In genomic region chr5:160009591-160009989, GRCh38 we compare ENCODE assay signal across 8 cellular contexts. TPM values are rescaled to one million over a fixed set of nuclear protein-coding genes. Genes with fewer than 3 reads are reported as not detected.
DNase-seq lines count a peak whose midpoint lies in the region; ATAC-seq, FAIRE-seq and TF ChIP-seq lines count a peak whose summit lies in the region.

No MANE protein-coding gene starts in this region.

- no peaks in the 10 kb centered on the region for H3K27me3 ChIP-seq in K562 (ENCODE audit: control insufficient read depth in 2 of 2, insufficient read depth in 2 of 2, low read length in 2 of 2)

- peak overlapping the region; percentile 91 to 92 for H3K9ac ChIP-seq in K562 (ENCODE audit: insufficient read depth in 1 of 2, low read depth in 2 of 2, low read length in 2 of 2)

- peak overlapping the region; percentile 99; the same call in 1 of the 2 replicates for H2AFZ ChIP-seq in K562 (ENCODE audit: low read depth, low read length)

- no peaks in the 10 kb centered on the region for H3K27me3 Mint-ChIP-seq in memory B cell

- H3K36me3 Mint-ChIP-seq in memory B cell = peaks cover 5% of the 10 kb centered on the region

- FAIRE-seq in K562 (lab: Jason Lieb, UNC) = no peak

- no peak for TF ChIP-seq RAD21 in K562 (CRISPR knock-in tag; conservative IDR thresholded peaks at IDR 0.05 in 1 of 2, IDR thresholded peaks at IDR 0.05 in 1 of 2)

- TF ChIP-seq CTCF in K562 (IDR thresholded peaks at IDR 0.05 in 2 of 3, conservative IDR thresholded peaks at IDR 0.05 in 1 of 3; ENCODE audit: insufficient read depth in 2 of 3, low read depth in 1 of 3, low read length in 3 of 3) = no peak

- peaks cover 22% of the 10 kb centered on the region for H3K4me1 Mint-ChIP-seq in memory B cell

- POLR2A ChIA-PET in K562 (lab: Yijun Ruan, JAX) = interaction anchor here (0.7 to 2.5 kb wide), 4 partner anchors 9 to 187 kb away, joined by 3 to 23 read pairs (median 4); no protein-coding TSS in a partner anchor

- H3K27ac Mint-ChIP-seq in memory B cell = peak overlapping the region; percentile 96

- H3K9me3 Mint-ChIP-seq in memory B cell = no peaks in the 10 kb centered on the region

- H3K27ac ChIP-seq in K562 (ENCODE audit: extremely low read depth, low read depth, low read length) = peak overlapping the region; percentile 89

- DNase-seq in K562 (ENCODE audit: extremely low read depth in 1 of 4, low spot score in 3 of 4) = peak in 1 of 4 experiments; percentile 15
- no peak for DNase-seq in memory B cell (ENCODE audit: low spot score in 2 of 2)
- no peak for DNase-seq in AML-193 (lab: John Stamatoyannopoulos, UW)
- no peak for DNase-seq in hippocampal formation (lab: John Stamatoyannopoulos, UW)

- peaks cover 3% of the 10 kb centered on the region in 2 experiments; a peak in 3 of 5 replicates for H3K4me1 ChIP-seq in K562 (replicated peaks in 1 of 2; ENCODE audit: control insufficient read depth in 2 of 2, insufficient read depth in 2 of 2, low read length in 2 of 2)

- CTCF ChIA-PET in K562 (lab: Yijun Ruan, JAX; ENCODE audit: low intra/inter-chr PET ratio) = no interaction called here

- peaks cover 27% of the 10 kb centered on the region for H3K79me2 ChIP-seq in K562 (ENCODE audit: control insufficient read depth, insufficient read depth, low read length)

- H3K36me3 ChIP-seq in K562 (ENCODE audit: control insufficient read depth, insufficient read depth, low read length) = peaks cover 34% of the 10 kb centered on the region

- no peaks in the 10 kb centered on the region for H3K9me3 ChIP-seq in K562 (replicated peaks; ENCODE audit: control insufficient read depth, insufficient read depth, low read depth, low read length)

- WGBS in K562 (ENCODE audit: insufficient coverage, low coverage, missing lambda C conversion rate) = under 1% methylated on average over 11 of the region's 11 CpGs

- no peaks in the 10 kb centered on the region for H3K9me1 ChIP-seq in K562 (ENCODE audit: control insufficient read depth, insufficient read depth, low read length)

- in situ Hi-C loops in K562 (cut with MboI) = no loop called here

- H3K4me3 ChIP-seq in GM08714 (ENCODE audit: low read length) (peak overlapping the region; percentile 99), K562 (peak overlapping the region; percentile 88)

- intact Hi-C loops in K562 (cut with micrococcal nuclease) = no loop called here

- TF ChIP-seq POLR2A in K562 (conservative IDR thresholded peaks at IDR 0.05) = no peak

- H4K20me1 ChIP-seq in K562 (replicated peaks; ENCODE audit: control insufficient read depth, insufficient read depth, low read length) = no peaks in the 10 kb centered on the region

- BruUV-seq in K562 (replicated peaks; lab: Mats Ljungman, UMichigan) = no TSS peak

- ATAC-seq in HG03354 (IDR thresholded peaks at IDR 0.05; ENCODE audit: poor library complexity, severe bottlenecking, unreplicated experiment) (peak; percentile 20), K562 (peak; percentile 58), memory B cell (ENCODE audit: low read depth) (no peak), HG03196 (IDR thresholded peaks at IDR 0.05; ENCODE audit: unreplicated experiment) (no peak), GM21619 (IDR thresholded peaks at IDR 0.05; ENCODE audit: unreplicated experiment) (no peak)

- peak overlapping the region; percentile 92 for H3K4me3 Mint-ChIP-seq in memory B cell

- TF ChIP-seq EP300 in K562 (IDR thresholded peaks at IDR 0.05; ENCODE audit: low read length) = no peak

- H3K4me2 ChIP-seq in K562 (ENCODE audit: insufficient read depth, low read length) = peak overlapping the region; percentile 100

TF ChIP-seq in K562, 482 proteins besides CTCF, POLR2A, EP300 and RAD21:
- TF ChIP-seq RBFOX2 (IDR thresholded peaks at IDR 0.05; ENCODE audit: low read depth, low read length) = 0 out of 2 replicates have a peak, but pooled peaks have one; percentile 26
- TF ChIP-seq ZNF695 (CRISPR knock-in tag; IDR thresholded peaks at IDR 0.05) = no peak
- no peak for TF ChIP-seq ZBTB49 (CRISPR knock-in tag; IDR thresholded peaks at IDR 0.05; ENCODE audit: borderline replicate concordance)

RNA-seq across cellular contexts. Expression of gene TTC1, which starts 0.7 kb away (rescaled TPM):
- 13.2 and 19.2 TPM in 2 replicates for total RNA-seq in K562 (2011; cell fraction: chromatin; rRNA removed; ENCODE audit: low replicate concordance)
- total RNA-seq in K562 (2011; cell fraction: nucleolus; rRNA removed) = 6.5 and 9.9 TPM in 2 replicates
- total RNA-seq in K562 (2011; cell fraction: nucleoplasm; rRNA removed) = 12.8 and 15.0 TPM in 2 replicates
- total RNA-seq in K562 (2014; rRNA removed) (60.5 and 66.3 TPM in 2 replicates), K562 (2014; rRNA removed; fragmentation: Illumina TruSeq; extraction: Trizol) (83.0 and 97.2 TPM in 2 replicates), K562 (2015; rRNA removed; fragmentation: Illumina TruSeq; extraction: Trizol) (78.8 and 87.7 TPM in 2 replicates), K562 (2021) (52.6 and 55.0 TPM in 2 replicates)
- polyA plus RNA-seq in K562 (2011; rRNA removed) (35.3 and 51.9 TPM in 2 replicates), K562 (2014; fragmentation: Illumina TruSeq; extraction: Trizol) (109 and 130 TPM in 2 replicates), K562 (2014; fragmentation: Nextera tagmentation; extraction: Ambion mirVana) (100 to 1,000 TPM; 121 to 173 TPM), K562 (2014; rRNA removed) (83.3 and 98.4 TPM in 2 replicates)
- polyA plus RNA-seq in K562 (2011; cell fraction: cytosol; rRNA removed) = 27.0 and 34.0 TPM in 2 replicates
- 9.7 and 12.5 TPM in 2 replicates for polyA plus RNA-seq in K562 (2011; cell fraction: nucleus; rRNA removed)
- polyA plus RNA-seq in K562 (2012) = 66.6 and 72.0 TPM in 2 replicates
- polyA minus RNA-seq in K562 (2011; rRNA and poly(A)+ RNA removed) = 47.9 and 51.0 TPM in 2 replicates
- 15.5 and 16.9 TPM in 2 replicates for polyA minus RNA-seq in K562 (2011; cell fraction: cytosol; rRNA and poly(A)+ RNA removed)
- 5.8 and 10.2 TPM in 2 replicates for polyA minus RNA-seq in K562 (2011; cell fraction: nucleus; rRNA and poly(A)+ RNA removed)

Comparison
In these comparisons a context has a peak if more than half of its experiments do, and no peak if none do; other contexts are left out.
1. ATAC-seq: peak in HG03354 (single experiment) and K562 (single experiment); none in memory B cell (single experiment), HG03196 (single experiment) and GM21619 (single experiment).